In the genomic region with DNA sequence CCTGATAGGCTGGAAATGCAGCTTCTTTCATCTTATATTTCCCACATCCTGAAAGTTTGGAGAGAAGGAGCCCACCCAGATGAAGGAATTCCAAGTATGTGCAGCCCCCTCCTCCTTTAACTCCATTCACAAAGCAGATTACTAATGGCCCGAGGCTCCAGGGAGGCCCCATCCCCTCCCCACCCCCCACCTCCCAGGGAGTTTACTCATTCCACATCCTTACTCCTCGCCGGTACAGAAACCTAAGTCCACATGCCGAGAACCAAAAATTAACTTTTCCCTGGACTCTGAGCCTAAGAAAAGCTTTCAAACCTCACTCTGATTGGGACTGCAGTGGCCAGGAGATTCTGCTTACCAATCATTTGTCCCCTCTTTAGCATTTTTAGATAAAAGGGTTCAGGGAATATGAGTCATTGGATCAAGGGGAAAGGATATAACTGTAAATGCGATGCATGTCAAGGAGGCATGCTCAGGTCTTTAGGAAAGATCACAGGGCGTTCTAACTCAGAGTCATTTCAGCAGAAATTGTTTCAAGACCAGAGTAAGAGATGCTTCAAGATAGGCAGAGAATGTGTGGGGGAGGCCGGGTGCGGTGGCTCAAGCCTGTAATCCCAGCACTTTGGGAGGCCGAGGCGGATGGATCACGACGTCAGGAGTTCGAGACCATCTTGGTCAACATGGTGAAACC, we compare ENCODE assay signal across 10 cellular contexts. TPM values are rescaled to one million over a fixed set of nuclear protein-coding genes. Genes with fewer than 3 reads are reported as not detected.
DNase-seq lines count a peak whose midpoint lies in the region; ATAC-seq, FAIRE-seq and TF ChIP-seq lines count a peak whose summit lies in the region.
"Had no signal": no experiment of that assay in that cellular context is flagged by ENCODE, and none has a peak within 500 bp of the region (broad histone marks: within the 10 kb centered on the region; RNA-seq: fewer than 3 reads in every experiment).

No MANE protein-coding gene starts in this region.

- peak overlapping the region; percentile 98 for H3K27ac Mint-ChIP-seq in type B pancreatic cell

- TF ChIP-seq EP300 in GM12878 (IDR thresholded peaks at IDR 0.05; ENCODE audit: borderline replicate concordance in 1 of 2, control insufficient read depth in 1 of 2, low read depth in 2 of 2, low read length in 2 of 2), result no peak

- H3K79me2 ChIP-seq in GM12878 (ENCODE audit: control insufficient read depth, insufficient read depth, low read length), result no peaks in the 10 kb centered on the region

- no peaks in the 10 kb centered on the region for H3K36me3 Mint-ChIP-seq in type B pancreatic cell

- 56% methylated on average over 13 of the region's 13 CpGs for WGBS in GM12878 (ENCODE audit: insufficient coverage, insufficient replicate concordance, low lambda C conversion rate, missing lambda C conversion rate)

- no peak for TF ChIP-seq CTCF in right atrium auricular region (IDR thresholded peaks at IDR 0.05)
- no peak for TF ChIP-seq CTCF in left ventricle myocardium inferior (IDR thresholded peaks at IDR 0.05; ENCODE audit: borderline replicate concordance)
- no peak for TF ChIP-seq CTCF in GM12878 (IDR thresholded peaks at IDR 0.05 in 2 of 3, conservative IDR thresholded peaks at IDR 0.05 in 1 of 3; ENCODE audit: control insufficient read depth in 2 of 3, extremely low read depth in 1 of 3, insufficient read depth in 1 of 3, low read depth in 3 of 3, low read length in 3 of 3)
- TF ChIP-seq CTCF in type B pancreatic cell (conservative IDR thresholded peaks at IDR 0.05), result no peak

- H3K4me1 Mint-ChIP-seq in type B pancreatic cell (ENCODE audit: unreplicated experiment), result peaks cover 69% of the 10 kb centered on the region

- CTCF ChIA-PET in GM12878 (lab: Yijun Ruan, JAX), result interaction anchor here (0.6 to 1.1 kb wide), 3 partner anchors 33 to 150 kb away, joined by 3 read pairs; no protein-coding TSS in a partner anchor

- no peaks in the 10 kb centered on the region for H3K27me3 ChIP-seq in right atrium auricular region
- H3K27me3 ChIP-seq in left ventricle myocardium inferior (ENCODE audit: low read depth), result no peaks in the 10 kb centered on the region
- no peaks in the 10 kb centered on the region for H3K27me3 ChIP-seq in GM12878 (replicated peaks in 1 of 2; ENCODE audit: control insufficient read depth in 2 of 2, insufficient read depth in 2 of 2, low read length in 1 of 2)
- H3K27me3 ChIP-seq: suprapubic skin had no signal

- TF ChIP-seq RAD21 in GM12878 (IDR thresholded peaks at IDR 0.05; ENCODE audit: insufficient read depth, low read depth, low read length), result no peak

- no peak for FAIRE-seq in GM12878 (lab: Jason Lieb, UNC)

- H3K4me3 Mint-ChIP-seq in type B pancreatic cell, result peak overlapping the region; percentile 84

- no peak overlapping the region for H3K9ac ChIP-seq in GM12878 (ENCODE audit: control insufficient read depth, insufficient read depth, low read length)

- no peaks in the 10 kb centered on the region for H4K20me1 ChIP-seq in GM12878 (ENCODE audit: control insufficient read depth, insufficient read depth)

- no peaks in the 10 kb centered on the region for H3K27me3 Mint-ChIP-seq in type B pancreatic cell

- no peak for TF ChIP-seq POLR2A in GM12878 (IDR thresholded peaks at IDR 0.05; ENCODE audit: low read depth, low read length)

- intact Hi-C loops in left ventricle myocardium inferior (cut with micrococcal nuclease), result no loop called here
- intact Hi-C loops in GM12878 (cut with micrococcal nuclease; ENCODE audit: unreplicated experiment), result no loop called here

- POLR2A ChIA-PET in GM12878 (lab: Charles Lee), result interaction anchor here (1.1 kb wide), 1 partner anchor 33 kb away, joined by 4 read pairs; no protein-coding TSS in a partner anchor

- H2AFZ ChIP-seq in GM12878 (ENCODE audit: control insufficient read depth, low read depth, low read length), result peak overlapping the region; percentile 61; the same call in 1 of the 2 replicates

- H3K9me3 ChIP-seq in right atrium auricular region (no peaks in the 10 kb centered on the region), left ventricle myocardium inferior (replicated peaks) (no peaks in the 10 kb centered on the region), GM12878 (replicated peaks; ENCODE audit: control insufficient read depth, insufficient read depth, low read length) (no peaks in the 10 kb centered on the region)
- H3K9me3 ChIP-seq: suprapubic skin had no signal

- RAD21 ChIA-PET in GM12878 (lab: Charles Lee; ENCODE audit: unreplicated experiment), result interaction anchor here (0.9 to 1.7 kb wide), 2 partner anchors 12 to 33 kb away, joined by 3 read pairs; no protein-coding TSS in a partner anchor

- H3K27ac ChIP-seq in right atrium auricular region (peak overlapping the region; percentile 14 to 56), left ventricle myocardium inferior (replicated peaks) (no peak overlapping the region), GM12878 (ENCODE audit: control insufficient read depth, insufficient read depth) (no peak overlapping the region)

- SMC1A ChIA-PET in GM12878 (lab: Charles Lee; ENCODE audit: uncharacterized antibody, unreplicated experiment), result interaction anchor here (1.2 to 2.4 kb wide), 6 partner anchors 10 to 35 kb away, joined by 3 to 9 read pairs (median 4); no protein-coding TSS in a partner anchor

- DNase-seq in right atrium auricular region (ENCODE audit: low spot score) (no peak), left ventricle myocardium inferior (no peak), GM12878 (ENCODE audit: low read depth, low spot score) (no peak), kidney glomerular epithelial cell (lab: John Stamatoyannopoulos, UW) (peak; percentile 95), type B pancreatic cell (ENCODE audit: extremely low spot score, unreplicated experiment) (no peak), DMS153 (lab: John Stamatoyannopoulos, UW) (no peak), GM19240 (ENCODE audit: insufficient read length, low spot score) (no peak), NCI-H2171 (lab: John Stamatoyannopoulos, UW) (no peak)
- DNase-seq: NCI-H1436 had no signal

- in situ Hi-C loops in GM12878 (cut with MboI), result no loop called here

- H3K4me2 ChIP-seq in GM12878 (ENCODE audit: control insufficient read depth, insufficient read depth), result peak overlapping the region; percentile 52

- no TSS peak for BruUV-seq in GM12878 (replicated peaks; lab: Mats Ljungman, UMichigan)

- peaks cover 0 to 32% of the 10 kb centered on the region in 2 donors for H3K4me1 ChIP-seq in right atrium auricular region
- peaks cover 31% of the 10 kb centered on the region for H3K4me1 ChIP-seq in left ventricle myocardium inferior
- H3K4me1 ChIP-seq in GM12878 (ENCODE audit: control insufficient read depth, insufficient read depth, low read length), result peaks cover 32% of the 10 kb centered on the region

- H3K4me3 ChIP-seq in right atrium auricular region (no peak overlapping the region), left ventricle myocardium inferior (no peak overlapping the region), GM12878 (no peak overlapping the region)
- H3K4me3 ChIP-seq: suprapubic skin had no signal

- ATAC-seq in GM12878, result no peak

- H3K9me3 Mint-ChIP-seq in type B pancreatic cell, result peaks cover 4% of the 10 kb centered on the region

- H3K36me3 ChIP-seq in right atrium auricular region, result no peaks in the 10 kb centered on the region
- H3K36me3 ChIP-seq in left ventricle myocardium inferior, result no peaks in the 10 kb centered on the region
- no peaks in the 10 kb centered on the region for H3K36me3 ChIP-seq in GM12878 (ENCODE audit: control insufficient read depth in 2 of 2, insufficient read depth in 2 of 2, low read length in 1 of 2)
- H3K36me3 ChIP-seq: suprapubic skin had no signal

TF ChIP-seq in GM12878, 131 proteins besides CTCF, POLR2A, EP300 and RAD21 (continues in another document):
- TF ChIP-seq, protein P1, sequence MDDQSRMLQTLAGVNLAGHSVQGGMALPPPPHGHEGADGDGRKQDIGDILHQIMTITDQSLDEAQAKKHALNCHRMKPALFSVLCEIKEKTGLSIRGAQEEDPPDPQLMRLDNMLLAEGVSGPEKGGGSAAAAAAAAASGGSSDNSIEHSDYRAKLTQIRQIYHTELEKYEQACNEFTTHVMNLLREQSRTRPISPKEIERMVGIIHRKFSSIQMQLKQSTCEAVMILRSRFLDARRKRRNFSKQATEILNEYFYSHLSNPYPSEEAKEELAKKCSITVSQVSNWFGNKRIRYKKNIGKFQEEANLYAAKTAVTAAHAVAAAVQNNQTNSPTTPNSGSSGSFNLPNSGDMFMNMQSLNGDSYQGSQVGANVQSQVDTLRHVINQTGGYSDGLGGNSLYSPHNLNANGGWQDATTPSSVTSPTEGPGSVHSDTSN (IDR thresholded peaks at IDR 0.05; ENCODE audit: insufficient replicate concordance, low read depth, low read length), result no peak
- TF ChIP-seq NR2C1 (IDR thresholded peaks at IDR 0.05) (no peak), CHD1 (IDR thresholded peaks at IDR 0.05; ENCODE audit: low read depth, low read length) (no peak), ETV6 (conservative IDR thresholded peaks at IDR 0.05 in 1 of 2, IDR thresholded peaks at IDR 0.05 in 1 of 2; ENCODE audit: borderline replicate concordance in 1 of 2, low read depth in 1 of 2) (no peak), SMAD5 (IDR thresholded peaks at IDR 0.05; ENCODE audit: low read depth) (no peak)

RNA-seq across cellular contexts. Expression of a gene that starts 31.9 kb away (rescaled TPM):
- total RNA-seq in right atrium auricular region, result 10 to 100 TPM; 28.0 to 46.2 TPM
- 28.9 TPM for total RNA-seq in left ventricle myocardium inferior
- 6.3 and 7.3 TPM in 2 replicates for total RNA-seq in GM12878 (2013; cell fraction: nucleolus; rRNA removed)
- total RNA-seq in GM12878 (2014; rRNA removed), result 10.6 and 12.5 TPM in 2 replicates
- total RNA-seq in GM12878 (2014; rRNA removed; fragmentation: Illumina TruSeq; extraction: Trizol), result 9.9 and 10.5 TPM in 2 replicates
- total RNA-seq in GM12878 (2021), result 20.6 and 22.0 TPM in 2 replicates
- polyA plus RNA-seq in GM12878 (2011; ENCODE audit: low read depth), result 8.2 TPM
- 6.4 and 10.4 TPM in 2 replicates for polyA plus RNA-seq in GM12878 (2011; rRNA removed)
- polyA plus RNA-seq in GM12878 (2011; cell fraction: cytosol; rRNA removed), result 9.2 and 10.8 TPM in 2 replicates
- 14.0 and 16.8 TPM in 2 replicates for polyA plus RNA-seq in GM12878 (2011; cell fraction: nucleus; rRNA removed)
- 12.5 and 17.7 TPM in 2 replicates for polyA plus RNA-seq in GM12878 (2012)
- 29.0 and 33.9 TPM in 2 replicates for polyA plus RNA-seq in GM12878 (2014; fragmentation: Illumina TruSeq; extraction: Trizol)
- 1 to 10 TPM in 1 of 2 experiments, under 1 TPM in 1; 0.66 to 3.0 TPM for polyA plus RNA-seq in GM12878 (2014; fragmentation: Nextera tagmentation; extraction: Ambion mirVana)
- polyA plus RNA-seq in GM12878 (2014; rRNA removed), result 11.1 and 11.6 TPM in 2 replicates
- 1 to 10 TPM; 7.0 to 8.1 TPM for polyA plus RNA-seq in GM12878 (2016; fragmentation: Nextera tagmentation; extraction: Ambion mirVana)
- polyA minus RNA-seq in GM12878 (2011; rRNA and poly(A)+ RNA removed), result 9.8 and 11.3 TPM in 2 replicates
- 4.7 and 7.4 TPM in 2 replicates for polyA minus RNA-seq in GM12878 (2011; cell fraction: cytosol; rRNA and poly(A)+ RNA removed)
- 6.0 and 8.4 TPM in 2 replicates for polyA minus RNA-seq in GM12878 (2011; cell fraction: nucleus; rRNA and poly(A)+ RNA removed)
- 41.5 and 74.2 TPM in 2 replicates for total RNA-seq in type B pancreatic cell (ENCODE audit: low replicate concordance)

Comparison
In these comparisons a context has a peak if more than half of its experiments do, and no peak if none do; other contexts are left out.
1. H3K27ac ChIP-seq: peak in right atrium auricular region (2 of 2); none in left ventricle myocardium inferior (single experiment) and GM12878 (single experiment).